32 cellular contexts compared by ENCODE assay signal in genomic region chr1:177732178-177732577, GRCh38.
"Had no signal": no experiment of that assay in that cellular context is flagged by ENCODE, and none has a peak within 500 bp of the region (broad histone marks: within the 10 kb centered on the region; RNA-seq: fewer than 3 reads in every experiment).

No MANE protein-coding gene starts in this region.

- H3K4me1 ChIP-seq: SJCRH30 had no signal

- H3K4me3 ChIP-seq: SJCRH30, SK-N-MC had no signal

- DNase-seq: activated CD4-positive, alpha-beta memory T cell treated with anti-CD3 and anti-CD28 coated beads, Interleukin-2, amount 10 ng/mL, durations not matched to agents 7 days and 5 days; activated CD4-positive, alpha-beta T cell treated with anti-CD3 and anti-CD28 coated beads for 4 hours; activated gamma-delta T cell; activated naive CD4-positive, alpha-beta T cell treated with Interleukin-2 at 50 U/mL for 16 hours; activated naive CD8-positive, alpha-beta T cell treated with anti-CD3 and anti-CD28 coated beads, Interleukin-2, amount 50 U/mL, for 24 hours; activated T-cell treated with anti-CD3 and anti-CD28 coated beads, Interleukin-2, amount 50 U/mL, for 24 hours; anterior cingulate cortex; central memory CD4-positive, alpha-beta T cell; Karpas-422; NCI-H1105 treated with DMSO at 0.1 percent for 48 hours; NCI-H1436; NCI-H1694; NCI-H1930; NCI-H2081 treated with DMSO at 0.1 percent for 48 hours; NCI-H226; NCI-H446 treated with DMSO at 0.1 percent for 48 hours; NCI-H524; NCI-H69; NCI-H82; SHP77; SJCRH30; T1000 had no signal

- ATAC-seq: activated CD4-positive, CD25-positive, alpha-beta regulatory T cell treated with anti-CD3 and anti-CD28 coated beads, Interleukin-2, amount 50 U/mL, for 24 hours; activated naive CD8-positive, alpha-beta T cell treated with anti-CD3 and anti-CD28 coated beads, Interleukin-2, amount 50 U/mL, for 24 hours; Panc1; WTC11 had no signal

- FAIRE-seq: bronchial epithelial cell, colon, TTC549 had no signal

- H3K4me3 Mint-ChIP-seq: activated CD4-positive, alpha-beta memory T cell treated with anti-CD3 and anti-CD28 coated beads, Interleukin-2, amount 10 ng/mL, durations not matched to agents 7 days and 5 days; activated naive CD8-positive, alpha-beta T cell; activated naive CD8-positive, alpha-beta T cell treated with anti-CD3 and anti-CD28 coated beads, Interleukin-2, amount 50 U/mL, for 24 hours; activated T-cell treated with anti-CD3 and anti-CD28 coated beads, Interleukin-2, amount 50 U/mL, for 24 hours; brain; WTC11 had no signal

- H3K27ac ChIP-seq: SJCRH30 had no signal

- H3K27ac Mint-ChIP-seq: activated CD4-positive, alpha-beta memory T cell treated with anti-CD3 and anti-CD28 coated beads, Interleukin-2, amount 10 ng/mL, durations not matched to agents 7 days and 5 days; activated naive CD8-positive, alpha-beta T cell; activated naive CD8-positive, alpha-beta T cell treated with anti-CD3 and anti-CD28 coated beads, Interleukin-2, amount 50 U/mL, for 24 hours; activated T-cell treated with anti-CD3 and anti-CD28 coated beads, Interleukin-2, amount 50 U/mL, for 24 hours; activated T-helper 2 cell treated with anti-CD3 and anti-CD28 coated beads, Interferon-gamma antibody, Interleukin-2, Interleukin-4, amounts not matched to agents 10 μg/mL and 5 μg/mL and 100 μg/mL, durations not matched to agents 14 hours and 24 hours and 36 hours; brain; WTC11 had no signal

- H3K27me3 Mint-ChIP-seq: activated CD4-positive, alpha-beta memory T cell treated with anti-CD3 and anti-CD28 coated beads, Interleukin-2, amount 10 ng/mL, durations not matched to agents 7 days and 5 days; activated naive CD8-positive, alpha-beta T cell; activated naive CD8-positive, alpha-beta T cell treated with anti-CD3 and anti-CD28 coated beads, Interleukin-2, amount 50 U/mL, for 24 hours; activated T-cell treated with anti-CD3 and anti-CD28 coated beads, Interleukin-2, amount 50 U/mL, for 24 hours; brain had no signal

- H3K9me3 Mint-ChIP-seq: activated CD4-positive, alpha-beta memory T cell treated with anti-CD3 and anti-CD28 coated beads, Interleukin-2, amount 10 ng/mL, durations not matched to agents 7 days and 5 days had no signal

- H3K36me3 Mint-ChIP-seq: activated naive CD8-positive, alpha-beta T cell; brain; WTC11 had no signal

- H3K36me3 ChIP-seq: SJCRH30 had no signal

- H3K27me3 ChIP-seq: SJCRH30 had no signal

- H3K9me3 ChIP-seq: SJCRH30 had no signal

- H3K4me1 Mint-ChIP-seq: activated CD4-positive, alpha-beta memory T cell treated with anti-CD3 and anti-CD28 coated beads, Interleukin-2, amount 10 ng/mL, durations not matched to agents 7 days and 5 days; activated naive CD8-positive, alpha-beta T cell treated with anti-CD3 and anti-CD28 coated beads, Interleukin-2, amount 50 U/mL, for 24 hours; brain; WTC11 had no signal
